12 cellular contexts compared by ENCODE assay signal in genomic region chr10:117609095-117609821, GRCh38.
A peak's percentile ranks its signal among the peaks of the same experiment; 100 is the strongest.
DNase-seq lines count a peak whose midpoint lies in the region; ATAC-seq, FAIRE-seq and TF ChIP-seq lines count a peak whose summit lies in the region.
"Had no signal": no experiment of that assay in that cellular context is flagged by ENCODE, and none has a peak within 500 bp of the region (broad histone marks: within the 10 kb centered on the region; RNA-seq: fewer than 3 reads in every experiment).

No MANE protein-coding gene starts in this region.

- in situ Hi-C loops in HepG2 (cut with HindIII; ENCODE audit: extremely low pct_ligation_motif_present, low pct_unique_long_range_greater_than_20kb) = no loop called here
- in situ Hi-C loops in mammary epithelial cell (cut with MboI; ENCODE audit: low sequenced_read_pairs in 2 of 2) = no loop called here
- in situ Hi-C loops in G401 (cut with HindIII; ENCODE audit: low sequenced_read_pairs) = no loop called here

- intact Hi-C loops in HepG2 (cut with micrococcal nuclease; ENCODE audit: unreplicated experiment) = no loop called here
- intact Hi-C loops in right lobe of liver (cut with DNase I) = no loop called here
- intact Hi-C loops in mammary epithelial cell (cut with micrococcal nuclease) = loop anchor here (5.0 kb wide), 1 partner anchor 953 kb away; no protein-coding TSS in a partner anchor
- intact Hi-C loops in aorta (cut with DNase I) = no loop called here

- H2BK12ac ChIP-seq in mesenchymal stem cell (ENCODE audit: low read length in 2 of 2) = no peak overlapping the region

- H3K4me2 ChIP-seq in HepG2 (ENCODE audit: low read depth, low read length) = no peak overlapping the region
- H3K4me2 ChIP-seq in mammary epithelial cell (ENCODE audit: insufficient read depth, low read depth, low read length) = peak overlapping the region; percentile 26
- H3K4me2 ChIP-seq in mesenchymal stem cell (ENCODE audit: low read length, poor library complexity, severe bottlenecking) = no peak overlapping the region

- H3K27me3 Mint-ChIP-seq in activated naive CD4-positive, alpha-beta T cell treated with anti-CD3 and anti-CD28 coated beads, Interleukin-2, amount 10 ng/mL, durations not matched to agents 7 days and 5 days = peaks cover 12% of the 10 kb centered on the region

- no peak overlapping the region for H3K4me3 Mint-ChIP-seq in activated naive CD4-positive, alpha-beta T cell treated with anti-CD3 and anti-CD28 coated beads, Interleukin-2, amount 10 ng/mL, durations not matched to agents 7 days and 5 days
- H3K4me3 Mint-ChIP-seq: activated naive CD8-positive, alpha-beta T cell treated with anti-CD3 and anti-CD28 coated beads, Interleukin-2, amount 10 ng/mL, durations not matched to agents 7 days and 5 days had no signal

- peak overlapping the region in 1 of 2 experiments; percentile 48 for H3K14ac ChIP-seq in mesenchymal stem cell (ENCODE audit: low read length in 2 of 2)

- H3K79me2 ChIP-seq in HepG2 (ENCODE audit: insufficient read depth, low read length) = no peaks in the 10 kb centered on the region
- H3K79me2 ChIP-seq in mammary epithelial cell (ENCODE audit: insufficient read depth, low read length) = no peaks in the 10 kb centered on the region

- no peaks in the 10 kb centered on the region for H3K36me3 Mint-ChIP-seq in activated naive CD4-positive, alpha-beta T cell treated with anti-CD3 and anti-CD28 coated beads, Interleukin-2, amount 10 ng/mL, durations not matched to agents 7 days and 5 days
- H3K36me3 Mint-ChIP-seq: activated naive CD8-positive, alpha-beta T cell treated with anti-CD3 and anti-CD28 coated beads, Interleukin-2, amount 10 ng/mL, durations not matched to agents 7 days and 5 days had no signal

- H3K4me1 ChIP-seq in HepG2 (ENCODE audit: insufficient read depth, low read length) (no peaks in the 10 kb centered on the region), right lobe of liver (no peaks in the 10 kb centered on the region), mammary epithelial cell (ENCODE audit: insufficient read depth, low read length) (peaks cover 11% of the 10 kb centered on the region), mesenchymal stem cell (ENCODE audit: control insufficient read depth, insufficient read depth, low read depth, low read length) (peaks cover 1% of the 10 kb centered on the region), aorta (ENCODE audit: control insufficient read depth in 1 of 2, insufficient read depth in 2 of 2, low read length in 2 of 2) (no peaks in the 10 kb centered on the region)
- H3K4me1 ChIP-seq: SJCRH30 had no signal

- H2AFZ ChIP-seq in HepG2 (ENCODE audit: low read length) (no peak overlapping the region), mammary epithelial cell (ENCODE audit: low read depth, low read length) (peak overlapping the region; percentile 6), mesenchymal stem cell (ENCODE audit: low read depth, low read length) (no peak overlapping the region)

- no peak overlapping the region for H2BK5ac ChIP-seq in mesenchymal stem cell (ENCODE audit: low read depth, low read length, poor library complexity, severe bottlenecking)

- BruUV-seq in HepG2 (replicated peaks; lab: Mats Ljungman, UMichigan) (no TSS peak), mammary epithelial cell (replicated peaks; lab: Mats Ljungman, UMichigan) (no TSS peak)

- FAIRE-seq in HepG2 (lab: Jason Lieb, UNC) = no peak
- FAIRE-seq: GM19239, kidney had no signal

- no peaks in the 10 kb centered on the region for H3K36me3 ChIP-seq in HepG2 (replicated peaks in 1 of 2; ENCODE audit: control insufficient read depth in 1 of 2, insufficient read depth in 2 of 2, low read length in 2 of 2)
- no peaks in the 10 kb centered on the region for H3K36me3 ChIP-seq in right lobe of liver
- H3K36me3 ChIP-seq in mammary epithelial cell (ENCODE audit: insufficient read depth, low read length) = no peaks in the 10 kb centered on the region
- H3K36me3 ChIP-seq in mesenchymal stem cell (ENCODE audit: control insufficient read depth in 1 of 2, insufficient read depth in 2 of 2, low read depth in 1 of 2, low read length in 2 of 2) = no peaks in the 10 kb centered on the region
- no peaks in the 10 kb centered on the region for H3K36me3 ChIP-seq in aorta (ENCODE audit: control insufficient read depth in 1 of 2, insufficient read depth in 2 of 2, low read length in 1 of 2)
- H3K36me3 ChIP-seq: SJCRH30 had no signal

- TF ChIP-seq EP300 in HepG2 (IDR thresholded peaks at IDR 0.05; ENCODE audit: low read depth in 2 of 2, low read length in 2 of 2) (no peak), HepG2 (CRISPR knock-in tag; IDR thresholded peaks at IDR 0.05; ENCODE audit: borderline replicate concordance) (no peak)

- H4K20me1 ChIP-seq in HepG2 (ENCODE audit: insufficient read depth, low read length) (no peaks in the 10 kb centered on the region; the same call in 1 of the 2 replicates), mammary epithelial cell (ENCODE audit: insufficient read depth, low read length) (no peaks in the 10 kb centered on the region)

- H3K18ac ChIP-seq in mesenchymal stem cell (ENCODE audit: low read depth in 1 of 2, low read length in 2 of 2) = peak overlapping the region in 1 of 2 experiments; percentile 76

- TF ChIP-seq CTCF in HepG2 (CRISPR knock-in tag; IDR thresholded peaks at IDR 0.05) (no peak), right lobe of liver (IDR thresholded peaks at IDR 0.05) (no peak), mammary epithelial cell (conservative IDR thresholded peaks at IDR 0.05 in 1 of 2, IDR thresholded peaks at IDR 0.05 in 1 of 2; ENCODE audit: extremely low read depth in 1 of 2, insufficient read depth in 1 of 2, low read depth in 1 of 2, low read length in 2 of 2) (no peak)

- H3K23ac ChIP-seq in mesenchymal stem cell (ENCODE audit: low read length in 2 of 2) = no peak overlapping the region

- peaks cover 0 to 13% of the 10 kb centered on the region in 2 experiments; a peak in 1 of 5 replicates for H3K27me3 ChIP-seq in HepG2 (ENCODE audit: control insufficient read depth in 1 of 2, insufficient read depth in 2 of 2, low read length in 2 of 2)
- H3K27me3 ChIP-seq in right lobe of liver = no peaks in the 10 kb centered on the region
- no peaks in the 10 kb centered on the region for H3K27me3 ChIP-seq in mammary epithelial cell (ENCODE audit: insufficient read depth, low read length)
- H3K27me3 ChIP-seq in mesenchymal stem cell (ENCODE audit: control insufficient read depth in 1 of 2, insufficient read depth in 1 of 2, low read length in 2 of 2) = peaks cover 0 to 20% of the 10 kb centered on the region in 2 experiments
- H3K27me3 ChIP-seq in aorta (ENCODE audit: control insufficient read depth in 1 of 2, insufficient read depth in 2 of 2, low read length in 1 of 2) = no peaks in the 10 kb centered on the region
- H3K27me3 ChIP-seq: SJCRH30 had no signal

- TF ChIP-seq POLR2A in HepG2 (IDR thresholded peaks at IDR 0.05; ENCODE audit: insufficient read depth in 1 of 2, low read depth in 2 of 2, low read length in 2 of 2) (no peak), right lobe of liver (IDR thresholded peaks at IDR 0.05) (no peak)

- H2BK15ac ChIP-seq in mesenchymal stem cell (ENCODE audit: low read depth, poor library complexity, severe bottlenecking) = no peak overlapping the region

- H3K27ac ChIP-seq in HepG2 (ENCODE audit: extremely low read length, insufficient read depth, low read length) (no peak overlapping the region), right lobe of liver (no peak overlapping the region), mammary epithelial cell (ENCODE audit: insufficient read depth, low read depth, low read length) (no peak overlapping the region), mesenchymal stem cell (ENCODE audit: low read length, poor library complexity, severe bottlenecking) (no peak overlapping the region), aorta (ENCODE audit: low read depth in 1 of 2, low read length in 2 of 2) (no peak overlapping the region)
- H3K27ac ChIP-seq: SJCRH30 had no signal

- H3K9me3 Mint-ChIP-seq in activated naive CD4-positive, alpha-beta T cell treated with anti-CD3 and anti-CD28 coated beads, Interleukin-2, amount 10 ng/mL, durations not matched to agents 7 days and 5 days = no peaks in the 10 kb centered on the region
- H3K9me3 Mint-ChIP-seq: activated naive CD8-positive, alpha-beta T cell treated with anti-CD3 and anti-CD28 coated beads, Interleukin-2, amount 10 ng/mL, durations not matched to agents 7 days and 5 days had no signal

- TF ChIP-seq RAD21 in HepG2 (CRISPR knock-in tag; IDR thresholded peaks at IDR 0.05) = no peak

- DNase-seq in HepG2 (ENCODE audit: low spot score) (peak; percentile 36), right lobe of liver (no peak), mammary epithelial cell (peak; percentile 70), mesenchymal stem cell (peak; percentile 56), aorta (peak in 1 of 2 donors; percentile 68), G401 (ENCODE audit: low spot score) (no peak)
- DNase-seq in activated naive CD4-positive, alpha-beta T cell treated with anti-CD3 and anti-CD28 coated beads, Interleukin-2, amount 10 ng/mL, durations not matched to agents 7 days and 5 days = no peak
- DNase-seq: activated naive CD8-positive, alpha-beta T cell treated with anti-CD3 and anti-CD28 coated beads, Interleukin-2, amount 10 ng/mL, durations not matched to agents 7 days and 5 days; kidney had no signal

- H3K9ac ChIP-seq in HepG2 (ENCODE audit: insufficient read depth, low read depth, low read length) (no peak overlapping the region), mammary epithelial cell (ENCODE audit: insufficient read depth, low read length) (no peak overlapping the region), mesenchymal stem cell (ENCODE audit: low read length) (peak overlapping the region; percentile 77)

- ATAC-seq in HepG2 (peak; percentile 78), right lobe of liver (no peak), aorta (ENCODE audit: low FRiP score) (peak; percentile 56), HG03135 (IDR thresholded peaks at IDR 0.05; ENCODE audit: unreplicated experiment) (no peak)

- no peak overlapping the region for H4K8ac ChIP-seq in mesenchymal stem cell (ENCODE audit: low read length)

- H3K4me3 ChIP-seq in HepG2 (replicated peaks in 1 of 3; ENCODE audit: insufficient read depth in 1 of 3, low read depth in 2 of 3, low read length in 3 of 3) (no peak overlapping the region), right lobe of liver (no peak overlapping the region), mammary epithelial cell (replicated peaks in 1 of 3; ENCODE audit: insufficient read depth in 1 of 3, low read depth in 2 of 3, low read length in 3 of 3) (no peak overlapping the region), mesenchymal stem cell (ENCODE audit: insufficient read depth in 1 of 2, low read depth in 1 of 2, low read length in 2 of 2) (peak overlapping the region in 1 of 2 experiments; percentile 54), aorta (ENCODE audit: low read length in 2 of 2) (no peak overlapping the region)
- H3K4me3 ChIP-seq: SJCRH30 had no signal

- H2BK120ac ChIP-seq in mesenchymal stem cell (ENCODE audit: low read depth, low read length) = no peak overlapping the region

- dilution Hi-C loops in mammary epithelial cell (cut with HindIII; ENCODE audit: low sequenced_read_pairs) = no loop called here

- H3K27ac Mint-ChIP-seq in activated naive CD4-positive, alpha-beta T cell treated with anti-CD3 and anti-CD28 coated beads, Interleukin-2, amount 10 ng/mL, durations not matched to agents 7 days and 5 days = no peak overlapping the region
- H3K27ac Mint-ChIP-seq: activated naive CD8-positive, alpha-beta T cell treated with anti-CD3 and anti-CD28 coated beads, Interleukin-2, amount 10 ng/mL, durations not matched to agents 7 days and 5 days had no signal

- H2AK5ac ChIP-seq in mesenchymal stem cell (ENCODE audit: low read length, severe bottlenecking) = no peak overlapping the region

- H3K79me1 ChIP-seq in mesenchymal stem cell (replicated peaks; ENCODE audit: low read length, poor library complexity, severe bottlenecking) = no peaks in the 10 kb centered on the region

- no peak overlapping the region for H4K91ac ChIP-seq in mesenchymal stem cell (ENCODE audit: low read length)

- H3K9me3 ChIP-seq in HepG2 (ENCODE audit: low read length) (no peaks in the 10 kb centered on the region), right lobe of liver (no peaks in the 10 kb centered on the region), mammary epithelial cell (replicated peaks; ENCODE audit: insufficient read depth, low read length) (no peaks in the 10 kb centered on the region), mesenchymal stem cell (ENCODE audit: control insufficient read depth, low read length) (no peaks in the 10 kb centered on the region), aorta (ENCODE audit: control insufficient read depth, low read length) (no peaks in the 10 kb centered on the region)
- H3K9me3 ChIP-seq: SJCRH30 had no signal

- CTCF ChIA-PET in HepG2 (lab: Yijun Ruan, JAX; ENCODE audit: low intra/inter-chr PET ratio, low total read pairs) = no interaction called here
- CTCF ChIA-PET in mammary epithelial cell (lab: Charles Lee; ENCODE audit: low non-redundant PET) = no interaction called here
- CTCF ChIA-PET in activated naive CD4-positive, alpha-beta T cell treated with anti-CD3 and anti-CD28 coated beads, Interleukin-2, amount 10 ng/mL, durations not matched to agents 7 days and 5 days (lab: Charles Lee) = no interaction called here

- POLR2A ChIA-PET in HepG2 (lab: Yijun Ruan, JAX) = no interaction called here

- WGBS in HepG2 (ENCODE audit: low lambda C conversion rate) = 9% methylated on average over 3 of the region's 5 CpGs
- WGBS in right lobe of liver (ENCODE audit: insufficient coverage, low coverage, low lambda C conversion rate, missing lambda C conversion rate) = 22% methylated on average over 5 of the region's 5 CpGs
- 2% methylated on average over 5 of the region's 5 CpGs for WGBS in mammary epithelial cell (ENCODE audit: low coverage, missing lambda C conversion rate)
- WGBS in mesenchymal stem cell = 21% methylated on average over 5 of the region's 5 CpGs
- 4 to 6% methylated on average over 5 of the region's 5 CpGs for WGBS in aorta, 2 donors

- H3K4ac ChIP-seq in mesenchymal stem cell (ENCODE audit: low read depth in 1 of 2, low read length in 2 of 2) = no peak overlapping the region

- H3K4me1 Mint-ChIP-seq in activated naive CD4-positive, alpha-beta T cell treated with anti-CD3 and anti-CD28 coated beads, Interleukin-2, amount 10 ng/mL, durations not matched to agents 7 days and 5 days = no peaks in the 10 kb centered on the region
- H3K4me1 Mint-ChIP-seq: activated naive CD8-positive, alpha-beta T cell treated with anti-CD3 and anti-CD28 coated beads, Interleukin-2, amount 10 ng/mL, durations not matched to agents 7 days and 5 days had no signal

Comparison
In these comparisons a context has a peak if more than half of its experiments do, and no peak if none do; other contexts are left out.
1. ATAC-seq: peak in HepG2 (single experiment) and aorta (single experiment); none in right lobe of liver (0 of 4) and HG03135 (single experiment).
2. DNase-seq: peak in HepG2 (single experiment), mammary epithelial cell (single experiment) and mesenchymal stem cell (single experiment); none in right lobe of liver (0 of 3), activated naive CD4-positive, alpha-beta T cell treated with anti-CD3 and anti-CD28 coated beads, Interleukin-2, amount 10 ng/mL, durations not matched to agents 7 days and 5 days (single experiment) and G401 (single experiment).